In genomic region chr19:28567834-28568233, GRCh38 we compare ENCODE assay signal across 24 cellular contexts.
"Had no signal": no experiment of that assay in that cellular context is flagged by ENCODE, and none has a peak within 500 bp of the region (broad histone marks: within the 10 kb centered on the region; RNA-seq: fewer than 3 reads in every experiment).

No MANE protein-coding gene starts in this region.

- H3K27ac Mint-ChIP-seq: dendritic cell treated with granulocyte-macrophage colony-stimulating factor and Interleukin-4, amounts not matched to agents 40 ng/mL and 50 ng/mL, for 4 days; naive thymus-derived CD4-positive, alpha-beta T cell had no signal

- H3K36me3 ChIP-seq: colonic mucosa, esophagus squamous epithelium, gastrocnemius medialis, heart right ventricle, left lung, lower lobe of right lung had no signal

- DNase-seq: colonic mucosa; cortex of kidney; dorsolateral prefrontal cortex; effector CD4-positive, alpha-beta T cell; effector memory CD4-positive, alpha-beta T cell; erythroblast; esophagus squamous epithelium; foreskin fibroblast; foreskin melanocyte; gastrocnemius medialis; glutamatergic neuron; head of caudate nucleus; heart right ventricle; hippocampal formation; left cardiac atrium; left lung; left ventricle myocardium superior; lower lobe of right lung; mesenchymal stem cell; midbrain; naive thymus-derived CD4-positive, alpha-beta T cell had no signal

- H3K4me1 ChIP-seq: colonic mucosa, esophagus squamous epithelium, gastrocnemius medialis, heart right ventricle, left lung, lower lobe of right lung had no signal

- H3K4me3 ChIP-seq: colonic mucosa, dorsolateral prefrontal cortex, esophagus squamous epithelium, gastrocnemius medialis, heart right ventricle, left lung, lower lobe of right lung had no signal

- H3K27ac ChIP-seq: colonic mucosa, dorsolateral prefrontal cortex, epithelial cell of prostate, esophagus squamous epithelium, gastrocnemius medialis, heart right ventricle, left lung, lower lobe of right lung had no signal

- H3K4me1 Mint-ChIP-seq: naive thymus-derived CD4-positive, alpha-beta T cell had no signal

- H3K27me3 ChIP-seq: colonic mucosa, esophagus squamous epithelium, gastrocnemius medialis, left lung had no signal

- H3K4me3 Mint-ChIP-seq: dendritic cell treated with granulocyte-macrophage colony-stimulating factor and Interleukin-4, amounts not matched to agents 40 ng/mL and 50 ng/mL, for 4 days; naive thymus-derived CD4-positive, alpha-beta T cell had no signal

- ATAC-seq: esophagus mucosa; gastrocnemius medialis; heart right ventricle; left cardiac atrium; left lung; left ventricle myocardium superior; lower lobe of right lung; naive thymus-derived CD4-positive, alpha-beta T cell had no signal

- H3K9me3 ChIP-seq: colonic mucosa, gastrocnemius medialis, heart right ventricle, left lung, lower lobe of right lung had no signal
